Comparison of ENCODE assay signal across 32 cellular contexts in the genomic region with DNA sequence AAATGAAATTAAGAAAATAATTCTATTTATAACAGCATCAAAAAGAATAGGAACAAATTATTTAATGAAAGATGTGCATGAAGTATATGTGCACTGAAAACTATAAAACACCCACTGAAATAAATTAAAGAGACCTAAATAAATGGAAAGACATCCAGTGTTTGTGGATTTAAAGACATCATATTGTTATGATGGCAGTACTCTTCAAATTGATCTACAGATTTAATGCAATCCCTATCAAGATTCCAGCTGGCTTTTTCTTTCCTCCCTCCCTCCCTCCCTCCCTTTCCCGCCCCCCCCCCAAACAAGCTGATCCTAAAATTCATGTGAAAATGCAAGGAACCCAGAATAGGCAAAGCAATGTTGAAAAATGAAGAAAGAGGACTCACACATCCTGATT.
"Had no signal": no experiment of that assay in that cellular context is flagged by ENCODE, and none has a peak within 500 bp of the region (broad histone marks: within the 10 kb centered on the region; RNA-seq: fewer than 3 reads in every experiment).

No MANE protein-coding gene starts in this region.

- H3K9me3 ChIP-seq: adrenal gland, esophagus muscularis mucosa, gastrocnemius medialis had no signal

- H3K27me3 Mint-ChIP-seq: activated CD4-positive, alpha-beta memory T cell treated with anti-CD3 and anti-CD28 coated beads for 36 hours; activated CD4-positive, alpha-beta T cell treated with anti-CD3 and anti-CD28 coated beads for 36 hours; activated CD4-positive, alpha-beta T cell treated with anti-CD3 and anti-CD28 coated beads, Interleukin-2, amount 10 ng/mL, durations not matched to agents 24 days and 14 days; activated CD8-positive, alpha-beta memory T cell treated with anti-CD3 and anti-CD28 coated beads, Interleukin-2, amount 10 ng/mL, durations not matched to agents 7 days and 5 days; activated naive CD4-positive, alpha-beta T cell treated with anti-CD3 and anti-CD28 coated beads, Interleukin-2, amount 50 U/mL, for 24 hours; activated naive CD8-positive, alpha-beta T cell treated with anti-CD3 and anti-CD28 coated beads for 36 hours; activated naive CD8-positive, alpha-beta T cell treated with anti-CD3 and anti-CD28 coated beads, Interleukin-2, amount 50 U/mL, for 24 hours; effector memory CD8-positive, alpha-beta T cell had no signal

- H3K27ac ChIP-seq: adrenal gland, brain microvascular endothelial cell, foreskin keratinocyte, gastrocnemius medialis had no signal

- H3K4me3 ChIP-seq: adrenal gland, esophagus muscularis mucosa, gastrocnemius medialis had no signal

- H3K4me1 Mint-ChIP-seq: activated naive CD4-positive, alpha-beta T cell treated with anti-CD3 and anti-CD28 coated beads, Interleukin-2, amount 50 U/mL, for 24 hours had no signal

- DNase-seq: activated CD4-positive, alpha-beta memory T cell treated with anti-CD3 and anti-CD28 coated beads for 36 hours; activated CD4-positive, alpha-beta T cell treated with anti-CD3 and anti-CD28 coated beads for 36 hours; activated CD4-positive, alpha-beta T cell treated with anti-CD3 and anti-CD28 coated beads, Interleukin-2, amount 10 ng/mL, durations not matched to agents 24 days and 14 days; activated CD4-positive, CD25-positive, alpha-beta regulatory T cell; activated CD4-positive, CD25-positive, alpha-beta regulatory T cell treated with anti-CD3 and anti-CD28 coated beads, Interleukin-2, amount 50 U/mL, for 72 hours; activated CD8-positive, alpha-beta memory T cell treated with anti-CD3 and anti-CD28 coated beads, Interleukin-2, amount 10 ng/mL, durations not matched to agents 7 days and 5 days; activated CD8-positive, alpha-beta memory T cell treated with anti-CD3 and anti-CD28 coated beads, Interleukin-2, amount 50 U/mL, for 4 hours; activated CD8-positive, alpha-beta T cell treated with anti-CD3 and anti-CD28 coated beads, Interleukin-2, amount 10 ng/mL, durations not matched to agents 7 days and 5 days; activated effector memory CD4-positive, alpha-beta T cell treated with anti-CD3 and anti-CD28 coated beads, Interleukin-2, amount 50 U/mL, for 16 hours; activated naive CD4-positive, alpha-beta T cell treated with anti-CD3 and anti-CD28 coated beads for 36 hours; activated naive CD8-positive, alpha-beta T cell treated with anti-CD3 and anti-CD28 coated beads for 36 hours; activated naive CD8-positive, alpha-beta T cell treated with anti-CD3 and anti-CD28 coated beads, Interleukin-2, amount 50 U/mL, for 24 hours; activated T-cell treated with anti-CD3 and anti-CD28 coated beads, Interleukin-2, amount 50 U/mL, for 1 hour; activated T-cell treated with anti-CD3 and anti-CD28 coated beads, Interleukin-2, amount 50 U/mL, for 48 hours; adrenal gland; amygdala; aorta; brain microvascular endothelial cell; caudate nucleus; cortex of kidney; dermis blood vessel endothelial cell; effector CD4-positive, alpha-beta T cell; effector memory CD8-positive, alpha-beta T cell; erythroblast; foreskin keratinocyte; gastrocnemius medialis; glutamatergic neuron; T-helper 2 cell had no signal

- H3K27me3 ChIP-seq: adrenal gland, brain microvascular endothelial cell, esophagus muscularis mucosa, foreskin keratinocyte, gastrocnemius medialis had no signal

- H3K9me3 Mint-ChIP-seq: activated CD4-positive, alpha-beta memory T cell treated with anti-CD3 and anti-CD28 coated beads for 36 hours; activated naive CD4-positive, alpha-beta T cell treated with anti-CD3 and anti-CD28 coated beads for 36 hours; activated naive CD4-positive, alpha-beta T cell treated with anti-CD3 and anti-CD28 coated beads, Interleukin-2, amount 50 U/mL, for 24 hours; activated naive CD8-positive, alpha-beta T cell treated with anti-CD3 and anti-CD28 coated beads for 36 hours; activated naive CD8-positive, alpha-beta T cell treated with anti-CD3 and anti-CD28 coated beads, Interleukin-2, amount 50 U/mL, for 24 hours; activated T-helper 1 cell treated with anti-CD3 and anti-CD28 coated beads, Interleukin-12 subunit alpha, Interleukin-12 subunit beta, Interleukin-2, Interleukin-4 antibody, amounts not matched to agents 30 ng/mL and 10 ng/mL and 1 ng/mL, durations not matched to agents 14 hours and 24 hours and 36 hours; activated T-helper 2 cell treated with anti-CD3 and anti-CD28 coated beads, Interferon-gamma antibody, Interleukin-2, Interleukin-4, amounts not matched to agents 10 μg/mL and 5 μg/mL and 100 μg/mL, durations not matched to agents 14 hours and 24 hours and 36 hours; effector memory CD8-positive, alpha-beta T cell had no signal

- H3K36me3 ChIP-seq: adrenal gland, brain microvascular endothelial cell, esophagus muscularis mucosa, gastrocnemius medialis had no signal

- H3K27ac Mint-ChIP-seq: activated CD4-positive, alpha-beta memory T cell treated with anti-CD3 and anti-CD28 coated beads for 36 hours; activated CD4-positive, alpha-beta T cell treated with anti-CD3 and anti-CD28 coated beads for 36 hours; activated CD4-positive, alpha-beta T cell treated with anti-CD3 and anti-CD28 coated beads, Interleukin-2, amount 10 ng/mL, durations not matched to agents 24 days and 14 days; activated CD8-positive, alpha-beta memory T cell treated with anti-CD3 and anti-CD28 coated beads, Interleukin-2, amount 10 ng/mL, durations not matched to agents 7 days and 5 days; activated naive CD4-positive, alpha-beta T cell treated with anti-CD3 and anti-CD28 coated beads for 36 hours; activated naive CD4-positive, alpha-beta T cell treated with anti-CD3 and anti-CD28 coated beads, Interleukin-2, amount 50 U/mL, for 24 hours; activated naive CD8-positive, alpha-beta T cell treated with anti-CD3 and anti-CD28 coated beads for 36 hours; activated naive CD8-positive, alpha-beta T cell treated with anti-CD3 and anti-CD28 coated beads, Interleukin-2, amount 50 U/mL, for 24 hours; activated T-helper 1 cell treated with anti-CD3 and anti-CD28 coated beads, Interleukin-12 subunit alpha, Interleukin-12 subunit beta, Interleukin-2, Interleukin-4 antibody, amounts not matched to agents 30 ng/mL and 10 ng/mL and 1 ng/mL, durations not matched to agents 14 hours and 24 hours and 36 hours; activated T-helper 2 cell treated with anti-CD3 and anti-CD28 coated beads, Interferon-gamma antibody, Interleukin-2, Interleukin-4, amounts not matched to agents 10 μg/mL and 5 μg/mL and 100 μg/mL, durations not matched to agents 14 hours and 24 hours and 36 hours had no signal

- ATAC-seq: activated CD4-positive, alpha-beta T cell treated with anti-CD3 and anti-CD28 coated beads for 36 hours; activated CD8-positive, alpha-beta memory T cell treated with anti-CD3 and anti-CD28 coated beads, Interleukin-2, amount 10 ng/mL, durations not matched to agents 7 days and 5 days; activated CD8-positive, alpha-beta T cell treated with anti-CD3 and anti-CD28 coated beads, Interleukin-2, amount 10 ng/mL, durations not matched to agents 7 days and 5 days; activated naive CD8-positive, alpha-beta T cell treated with anti-CD3 and anti-CD28 coated beads, Interleukin-2, amount 50 U/mL, for 24 hours; effector memory CD8-positive, alpha-beta T cell; foreskin keratinocyte; gastrocnemius medialis had no signal

- H3K4me3 Mint-ChIP-seq: activated CD4-positive, alpha-beta memory T cell treated with anti-CD3 and anti-CD28 coated beads for 36 hours; activated CD4-positive, alpha-beta T cell treated with anti-CD3 and anti-CD28 coated beads for 36 hours; activated CD4-positive, alpha-beta T cell treated with anti-CD3 and anti-CD28 coated beads, Interleukin-2, amount 10 ng/mL, durations not matched to agents 24 days and 14 days; activated CD8-positive, alpha-beta memory T cell treated with anti-CD3 and anti-CD28 coated beads, Interleukin-2, amount 10 ng/mL, durations not matched to agents 7 days and 5 days; activated CD8-positive, alpha-beta T cell treated with anti-CD3 and anti-CD28 coated beads, Interleukin-2, amount 10 ng/mL, durations not matched to agents 7 days and 5 days; activated naive CD4-positive, alpha-beta T cell treated with anti-CD3 and anti-CD28 coated beads for 36 hours; activated naive CD4-positive, alpha-beta T cell treated with anti-CD3 and anti-CD28 coated beads, Interleukin-2, amount 50 U/mL, for 24 hours; activated naive CD8-positive, alpha-beta T cell treated with anti-CD3 and anti-CD28 coated beads for 36 hours; activated naive CD8-positive, alpha-beta T cell treated with anti-CD3 and anti-CD28 coated beads, Interleukin-2, amount 50 U/mL, for 24 hours; activated T-helper 1 cell treated with anti-CD3 and anti-CD28 coated beads, Interleukin-12 subunit alpha, Interleukin-12 subunit beta, Interleukin-2, Interleukin-4 antibody, amounts not matched to agents 30 ng/mL and 10 ng/mL and 1 ng/mL, durations not matched to agents 14 hours and 24 hours and 36 hours; effector memory CD8-positive, alpha-beta T cell had no signal
